In the genomic region with DNA sequence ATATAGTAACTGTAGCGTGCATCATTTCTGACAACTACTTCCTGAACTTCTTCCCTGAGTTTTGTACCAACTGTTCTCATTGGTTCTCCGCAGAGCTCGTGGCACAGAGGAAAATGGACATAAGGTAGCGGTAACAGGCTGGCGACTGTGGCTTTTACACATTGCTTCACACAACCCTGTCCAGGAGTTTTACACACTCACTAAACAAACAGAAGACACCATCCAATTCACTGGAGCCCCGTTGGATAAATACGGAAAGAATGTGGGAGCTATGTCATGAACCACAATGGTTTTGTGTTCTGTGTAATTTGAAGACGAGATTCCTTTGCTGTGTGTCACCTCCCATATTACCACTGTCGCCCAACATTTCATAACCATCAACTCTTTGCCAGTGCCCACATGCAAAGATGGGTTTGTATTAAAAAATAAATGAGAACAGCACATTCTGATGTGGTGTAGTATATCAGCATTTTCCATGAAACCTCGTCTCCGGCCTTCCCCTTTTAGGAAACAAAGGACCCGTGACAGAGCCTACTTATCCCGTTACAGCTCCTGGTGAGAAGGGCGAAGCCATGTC, we compare ENCODE assay signal across 9 cellular contexts. TPM values are rescaled to one million over a fixed set of nuclear protein-coding genes. Genes with fewer than 3 reads are reported as not detected.
A peak's percentile ranks its signal among the peaks of the same experiment; 100 is the strongest.
DNase-seq lines count a peak whose midpoint lies in the region; ATAC-seq and TF ChIP-seq lines count a peak whose summit lies in the region.
"Had no signal": no experiment of that assay in that cellular context is flagged by ENCODE, and none has a peak within 500 bp of the region (broad histone marks: within the 10 kb centered on the region; RNA-seq: fewer than 3 reads in every experiment).

No MANE protein-coding gene starts in this region.

- H3K36me3 ChIP-seq in esophagus squamous epithelium (no peaks in the 10 kb centered on the region), psoas muscle (ENCODE audit: insufficient read depth in 1 of 2, low read depth in 1 of 2) (no peaks in the 10 kb centered on the region)

- H3K4me3 ChIP-seq in esophagus squamous epithelium (peak overlapping the region in 1 of 4 donors; percentile 18), psoas muscle (peak overlapping the region; percentile 62)

- no peaks in the 10 kb centered on the region for H3K9me3 ChIP-seq in esophagus squamous epithelium
- no peaks in the 10 kb centered on the region for H3K9me3 ChIP-seq in psoas muscle

- H3K4me1 ChIP-seq in esophagus squamous epithelium (peaks cover 5 to 33% (median 14%) of the 10 kb centered on the region in 3 donors), psoas muscle (peaks cover 32% of the 10 kb centered on the region)

- no peak for TF ChIP-seq CTCF in esophagus squamous epithelium (IDR thresholded peaks at IDR 0.05)
- TF ChIP-seq CTCF in psoas muscle (IDR thresholded peaks at IDR 0.05), result no peak

- ATAC-seq in psoas muscle (peak; percentile 87 to 91 (median 90)), GM19351 (IDR thresholded peaks at IDR 0.05; ENCODE audit: unreplicated experiment) (no peak)

- peak; percentile 100 for DNase-seq in GM04503 (ENCODE audit: low read depth)
- peak; percentile 93 for DNase-seq in RKO (ENCODE audit: low spot score)
- no peak for DNase-seq in esophagus squamous epithelium (lab: John Stamatoyannopoulos, UW)
- DNase-seq in psoas muscle, result no peak
- no peak for DNase-seq in stimulated activated CD4-positive, alpha-beta T cell treated with anti-CD3 and anti-CD28 coated beads, Interleukin-1b, Interleukin-23, amount 100 ng/mL, for 48 hours
- DNase-seq in NCI-H187 (lab: John Stamatoyannopoulos, UW), result no peak
- no peak for DNase-seq in mesenteric fat pad (ENCODE audit: low spot score)
- DNase-seq: NCI-H345 had no signal

- intact Hi-C loops in esophagus squamous epithelium (cut with DNase I) (no loop called here), psoas muscle (cut with DNase I) (loop anchor here in 1 of 2 donors (2.0 kb wide), 1 partner anchor 45 kb away; no protein-coding TSS in a partner anchor)

- no peaks in the 10 kb centered on the region for H3K27me3 ChIP-seq in esophagus squamous epithelium
- H3K27me3 ChIP-seq in psoas muscle (ENCODE audit: insufficient read depth in 3 of 3, low read length in 2 of 3), result no peaks in the 10 kb centered on the region

- 37 to 56% methylated on average over 13 to 14 of the region's 14 CpGs for WGBS in esophagus squamous epithelium, 2 donors
- 30 to 41% (median 31%) methylated on average over 14 of the region's 14 CpGs for WGBS in psoas muscle, 3 donors

- TF ChIP-seq POLR2A in esophagus squamous epithelium (IDR thresholded peaks at IDR 0.05), result no peak

- peak overlapping the region in 3 of 4 donors; percentile 5 to 66 (median 40) for H3K27ac ChIP-seq in esophagus squamous epithelium
- peak overlapping the region; percentile 86 for H3K27ac ChIP-seq in psoas muscle

RNA-seq across cellular contexts. Expression of a gene that starts 47.3 kb away (rescaled TPM):
- total RNA-seq in esophagus squamous epithelium, result 10 to 100 TPM in 3 of 4 donors, 1 to 10 TPM in 1; 8.6 to 42.5 (median 35.9) TPM
- 100 to 1,000 TPM; 119 to 262 (median 177) TPM for total RNA-seq in psoas muscle
- 10 to 100 TPM; 17.1 to 76.4 (median 38.8) TPM for polyA plus RNA-seq in psoas muscle
- 51.9 TPM for total RNA-seq in mesenteric fat pad

Comparison
In these comparisons a context has a peak if more than half of its experiments do, and no peak if none do; other contexts are left out.
1. DNase-seq: peak in GM04503 (single experiment) and RKO (single experiment); none in esophagus squamous epithelium (single experiment), psoas muscle (0 of 2), stimulated activated CD4-positive, alpha-beta T cell treated with anti-CD3 and anti-CD28 coated beads, Interleukin-1b, Interleukin-23, amount 100 ng/mL, for 48 hours (single experiment), NCI-H187 (0 of 2) and mesenteric fat pad (single experiment).